Comparison of ENCODE assay signal across 15 cellular contexts in genomic region chr17:64340557-64340956, GRCh38.
"Had no signal": no experiment of that assay in that cellular context is flagged by ENCODE, and none has a peak within 500 bp of the region (broad histone marks: within the 10 kb centered on the region; RNA-seq: fewer than 3 reads in every experiment).

No MANE protein-coding gene starts in this region.

- H3K4me3 ChIP-seq: ascending aorta, cardiac muscle cell had no signal

- ATAC-seq: activated CD4-positive, CD25-positive, alpha-beta regulatory T cell treated with anti-CD3 and anti-CD28 coated beads, Interleukin-2, amount 50 U/mL, for 24 hours; activated CD8-positive, alpha-beta memory T cell treated with anti-CD3 and anti-CD28 coated beads, Interleukin-2, amount 10 ng/mL, durations not matched to agents 7 days and 5 days; activated T-cell treated with anti-CD3 and anti-CD28 coated beads, Interleukin-2, amount 50 U/mL, for 72 hours; left ventricle myocardium superior; stimulated activated memory B cell treated with anti-CD40 and anti-IgM and Interleukin-4, amounts not matched to agents 10 μg/mL and 1 μg/mL and 100 μg/mL, for 72 hours had no signal

- H3K27me3 ChIP-seq: ascending aorta, cardiac muscle cell had no signal

- H3K36me3 ChIP-seq: ascending aorta, cardiac muscle cell had no signal

- H3K4me1 ChIP-seq: ascending aorta had no signal

- DNase-seq: activated CD8-positive, alpha-beta memory T cell treated with anti-CD3 and anti-CD28 coated beads, Interleukin-2, amount 10 ng/mL, durations not matched to agents 7 days and 5 days; activated gamma-delta T cell treated with Interleukin-2 at 50 U/mL for 16 hours; activated naive CD8-positive, alpha-beta T cell treated with anti-CD3 and anti-CD28 coated beads, Interleukin-2, amount 10 ng/mL, durations not matched to agents 7 days and 5 days; activated T-cell treated with anti-CD3 and anti-CD28 coated beads, Interleukin-2, amount 50 U/mL, for 72 hours; effector CD4-positive, alpha-beta T cell; left ventricle myocardium superior; midbrain; naive B cell; small intestine; SW 1271; trophoblast cell had no signal

- H3K9me3 ChIP-seq: ascending aorta had no signal

- H3K27ac ChIP-seq: cardiac muscle cell had no signal
